Comparison of ENCODE assay signal across 25 cellular contexts in genomic region chr4:74855879-74856278, GRCh38.
DNase-seq lines count a peak whose midpoint lies in the region; ATAC-seq and TF ChIP-seq lines count a peak whose summit lies in the region.
"Had no signal": no experiment of that assay in that cellular context is flagged by ENCODE, and none has a peak within 500 bp of the region (broad histone marks: within the 10 kb centered on the region; RNA-seq: fewer than 3 reads in every experiment).

No MANE protein-coding gene starts in this region.

- no peak overlapping the region for H3K4me3 ChIP-seq in RWPE2 (ENCODE audit: severe bottlenecking)
- H3K4me3 ChIP-seq in epithelial cell of esophagus (ENCODE audit: low read length): no peak overlapping the region
- H3K4me3 ChIP-seq in Karpas-422 (ENCODE audit: low read length): no peak overlapping the region
- H3K4me3 ChIP-seq: BLaER1 had no signal

- H2AFZ ChIP-seq in Karpas-422 (ENCODE audit: low read length): no peak overlapping the region

- H3K4me1 ChIP-seq in RWPE2 (ENCODE audit: insufficient read depth, poor library complexity, severe bottlenecking) (no peaks in the 10 kb centered on the region), Karpas-422 (ENCODE audit: low read length) (peaks cover 9% of the 10 kb centered on the region)
- H3K4me1 ChIP-seq: BLaER1 had no signal

- peaks cover 1% of the 10 kb centered on the region for H3K9me3 ChIP-seq in RWPE2 (ENCODE audit: severe bottlenecking)
- H3K9me3 ChIP-seq in Karpas-422 (ENCODE audit: low read length): peaks cover 5% of the 10 kb centered on the region; the same call in 1 of the 2 replicates

- no peaks in the 10 kb centered on the region for H3K79me2 ChIP-seq in Karpas-422 (ENCODE audit: low read length)

- H3K4me2 ChIP-seq in Karpas-422 (ENCODE audit: low read depth, low read length, poor library complexity, severe bottlenecking): no peak overlapping the region
- H3K4me2 ChIP-seq: BLaER1 had no signal

- H3K36me3 ChIP-seq in RWPE2 (ENCODE audit: low read depth): no peaks in the 10 kb centered on the region
- no peaks in the 10 kb centered on the region for H3K36me3 ChIP-seq in Karpas-422 (ENCODE audit: insufficient read depth, low read length)
- H3K36me3 ChIP-seq: BLaER1 had no signal

- peak; percentile 89 for DNase-seq in DMS53 treated with DMSO at 0.1 percent for 48 hours (lab: John Stamatoyannopoulos, UW; ENCODE audit: unreplicated experiment)
- DNase-seq in RWPE2 (ENCODE audit: low spot score): no peak
- DNase-seq in epithelial cell of esophagus (ENCODE audit: low read depth): peak; percentile 44
- peak; percentile 25 for DNase-seq in renal cortical epithelial cell (ENCODE audit: low read depth)
- no peak for DNase-seq in Karpas-422
- no peak for DNase-seq in activated CD4-positive, alpha-beta T cell treated with anti-CD3 and anti-CD28 coated beads for 4 hours
- no peak for DNase-seq in SKM-1 treated with dmso at 0.1 percent for 144 hours (lab: John Stamatoyannopoulos, UW; ENCODE audit: unreplicated experiment)
- DNase-seq: Calu3; CD4-positive, alpha-beta T cell; DMS153; GDM1; GOT3; HCEC 1CT; KBM-7; NCI-H1105; NCI-H146; NCI-H2081; NCI-H2171; NCI-H446; NCI-H526; SIG-M5; T-cell had no signal

- TF ChIP-seq CTCF in RWPE2 (IDR thresholded peaks at IDR 0.05; ENCODE audit: poor library complexity, severe bottlenecking) (no peak), epithelial cell of esophagus (IDR thresholded peaks at IDR 0.05; ENCODE audit: insufficient read depth, low read depth, low read length, missing control alignments) (no peak)

- no peak overlapping the region for H3K9ac ChIP-seq in Karpas-422 (ENCODE audit: low read length)
- H3K9ac ChIP-seq: BLaER1 had no signal

- H3K27ac ChIP-seq in RWPE2 (ENCODE audit: poor library complexity, severe bottlenecking) (no peak overlapping the region), Karpas-422 (ENCODE audit: low read length) (no peak overlapping the region)
- H3K27ac ChIP-seq: BLaER1, HL-60 had no signal

- ATAC-seq in RWPE2 (ENCODE audit: low read depth): peak; percentile 64
- ATAC-seq: SK-N-SH treated with all-trans-retinoic acid at 6 μM for 48 hours, T-cell had no signal

- H3K27me3 ChIP-seq in RWPE2 (ENCODE audit: insufficient read depth, poor library complexity, severe bottlenecking) (peaks cover 5% of the 10 kb centered on the region), Karpas-422 (ENCODE audit: low read length) (peaks cover under 1% of the 10 kb centered on the region; the same call in 1 of the 2 replicates)
- H3K27me3 ChIP-seq: BLaER1 had no signal

- H4K20me1 ChIP-seq in Karpas-422 (ENCODE audit: insufficient read depth, low read depth, low read length): no peaks in the 10 kb centered on the region
- H4K20me1 ChIP-seq: BLaER1 had no signal

- H3K9me2 ChIP-seq in Karpas-422 (replicated peaks; ENCODE audit: insufficient read depth, low read length): no peaks in the 10 kb centered on the region

Comparison
In these comparisons a context has a peak if more than half of its experiments do, and no peak if none do; other contexts are left out.
1. DNase-seq: peak in DMS53 treated with DMSO at 0.1 percent for 48 hours (single experiment), epithelial cell of esophagus (single experiment) and renal cortical epithelial cell (single experiment); none in RWPE2 (single experiment), Karpas-422 (single experiment), activated CD4-positive, alpha-beta T cell treated with anti-CD3 and anti-CD28 coated beads for 4 hours (0 of 2) and SKM-1 treated with dmso at 0.1 percent for 144 hours (single experiment).